Comparison of ENCODE assay signal across 21 cellular contexts in the genomic region with DNA sequence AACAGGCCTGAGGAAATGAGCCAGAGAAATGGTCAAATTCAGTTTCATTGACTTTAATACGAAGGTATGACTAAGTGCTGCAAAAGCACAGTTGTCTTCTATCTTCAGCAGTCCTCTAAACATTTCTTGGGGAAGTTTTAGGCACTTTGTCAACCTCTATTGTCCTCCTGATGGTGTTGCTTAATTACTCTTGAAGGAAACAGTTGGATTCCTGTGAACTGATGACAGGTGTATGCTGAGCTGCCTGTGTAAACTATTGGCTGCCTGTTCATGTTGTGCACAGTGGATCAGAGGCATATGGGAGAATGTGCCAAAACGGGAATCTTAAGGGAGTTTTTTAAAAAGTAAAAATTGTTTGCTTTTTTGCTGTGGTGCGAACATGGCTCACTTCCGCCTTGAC.
"Had no signal": no experiment of that assay in that cellular context is flagged by ENCODE, and none has a peak within 500 bp of the region (broad histone marks: within the 10 kb centered on the region; RNA-seq: fewer than 3 reads in every experiment).

No MANE protein-coding gene starts in this region.

- H3K4me1 ChIP-seq: SJSA1 had no signal

- H3K36me3 Mint-ChIP-seq: activated naive CD8-positive, alpha-beta T cell treated with anti-CD3 and anti-CD28 coated beads, Interleukin-2, amount 10 ng/mL, durations not matched to agents 7 days and 5 days had no signal

- H3K9me3 Mint-ChIP-seq: activated CD8-positive, alpha-beta T cell treated with anti-CD3 and anti-CD28 coated beads for 36 hours; T-helper 1 cell treated with Interleukin-12 subunit alpha and Interleukin-12 subunit beta and Interleukin-4 antibody, amounts not matched to agents 30 μg/mL and 1 μg/mL, for 36 hours had no signal

- H3K4me3 ChIP-seq: adrenal gland, SJSA1 had no signal

- ATAC-seq: activated CD4-positive, CD25-positive, alpha-beta regulatory T cell treated with anti-CD3 and anti-CD28 coated beads, Interleukin-2, amount 50 U/mL, for 24 hours; activated CD8-positive, alpha-beta T cell treated with anti-CD3 and anti-CD28 coated beads for 36 hours; PC-3; SK-N-SH treated with all-trans-retinoic acid at 6 μM for 48 hours had no signal

- H3K27me3 ChIP-seq: adrenal gland, SJSA1 had no signal

- H3K27me3 Mint-ChIP-seq: activated naive CD8-positive, alpha-beta T cell treated with anti-CD3 and anti-CD28 coated beads, Interleukin-2, amount 10 ng/mL, durations not matched to agents 7 days and 5 days had no signal

- DNase-seq: activated CD4-positive, alpha-beta T cell treated with anti-CD3 and anti-CD28 coated beads for 4 hours; activated CD8-positive, alpha-beta memory T cell treated with anti-CD3 and anti-CD28 coated beads, Interleukin-2, amount 50 U/mL, for 4 hours; activated CD8-positive, alpha-beta T cell treated with anti-CD3 and anti-CD28 coated beads for 36 hours; activated naive CD4-positive, alpha-beta T cell treated with anti-CD3 and anti-CD28 coated beads, Interleukin-2, amount 50 U/mL, for 16 hours; activated naive CD8-positive, alpha-beta T cell treated with anti-CD3 and anti-CD28 coated beads, Interleukin-2, amount 10 ng/mL, durations not matched to agents 7 days and 5 days; adrenal gland; anterior cingulate cortex; MM.1S; NCI-H1105; NCI-H1436; NCI-H187 treated with DMSO at 0.1 percent for 48 hours; NCI-H2081 treated with DMSO at 0.1 percent for 48 hours; NCI-H226; NCI-H526; NCI-H82; PC-3; SHP77 had no signal

- H3K27ac Mint-ChIP-seq: activated CD8-positive, alpha-beta T cell treated with anti-CD3 and anti-CD28 coated beads for 36 hours; activated naive CD8-positive, alpha-beta T cell treated with anti-CD3 and anti-CD28 coated beads, Interleukin-2, amount 10 ng/mL, durations not matched to agents 7 days and 5 days; T-helper 1 cell treated with Interleukin-12 subunit alpha and Interleukin-12 subunit beta and Interleukin-4 antibody, amounts not matched to agents 30 μg/mL and 1 μg/mL, for 36 hours had no signal

- H3K9me3 ChIP-seq: adrenal gland, SJSA1 had no signal

- H3K36me3 ChIP-seq: adrenal gland, SJSA1 had no signal

- H3K27ac ChIP-seq: adrenal gland, SJSA1 had no signal

- H3K4me3 Mint-ChIP-seq: activated CD8-positive, alpha-beta T cell treated with anti-CD3 and anti-CD28 coated beads for 36 hours; activated naive CD8-positive, alpha-beta T cell treated with anti-CD3 and anti-CD28 coated beads, Interleukin-2, amount 10 ng/mL, durations not matched to agents 7 days and 5 days; T-helper 1 cell treated with Interleukin-12 subunit alpha and Interleukin-12 subunit beta and Interleukin-4 antibody, amounts not matched to agents 30 μg/mL and 1 μg/mL, for 36 hours had no signal
